Comparison of ENCODE assay signal across 15 cellular contexts in the genomic region with DNA sequence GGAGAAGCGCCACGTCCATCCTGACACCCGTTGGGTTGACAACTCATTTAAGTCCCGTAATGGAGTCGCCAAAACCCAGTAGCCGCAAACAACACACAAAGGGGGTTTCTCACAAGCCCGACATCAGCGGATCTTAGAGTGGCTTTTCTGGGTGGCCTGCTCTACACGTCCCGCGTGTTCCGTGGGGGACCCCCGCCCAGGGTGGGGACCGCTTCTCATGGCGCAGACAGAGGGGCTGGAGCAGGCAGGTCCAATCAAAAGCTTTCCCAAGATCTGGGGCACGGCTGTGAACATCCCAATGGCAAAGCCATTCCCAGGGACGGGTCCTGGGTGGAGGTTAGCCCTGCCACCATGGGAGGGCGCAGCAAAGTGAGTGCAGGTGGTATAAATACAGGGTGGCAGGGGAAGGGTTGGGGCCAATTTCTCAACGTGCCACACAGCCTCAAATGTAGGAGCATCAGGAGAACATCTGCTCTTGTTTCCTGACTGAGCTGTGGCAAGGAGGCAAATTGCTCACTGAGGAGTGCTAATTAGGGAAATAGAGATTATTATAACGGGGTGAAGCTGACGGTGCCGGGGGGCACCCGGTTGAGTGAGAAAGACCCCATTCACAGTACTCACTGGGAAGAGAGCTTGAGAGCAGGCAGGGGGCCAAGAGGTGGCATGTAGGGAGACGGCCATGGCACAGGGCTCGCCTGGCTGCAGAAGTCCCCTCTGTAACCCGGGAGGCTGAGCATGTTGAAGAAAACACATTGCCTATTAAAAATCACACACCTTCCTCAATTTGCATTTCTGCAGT.
DNase-seq lines count a peak whose midpoint lies in the region; ATAC-seq and TF ChIP-seq lines count a peak whose summit lies in the region.
"Had no signal": no experiment of that assay in that cellular context is flagged by ENCODE, and none has a peak within 500 bp of the region (broad histone marks: within the 10 kb centered on the region; RNA-seq: fewer than 3 reads in every experiment).

No MANE protein-coding gene starts in this region.

- H3K27ac ChIP-seq in H9 (ENCODE audit: insufficient read length, low read depth, low read length) (no peak overlapping the region), uterus (no peak overlapping the region)
- H3K27ac ChIP-seq: A549, C4-2B had no signal

- H3K27me3 Mint-ChIP-seq in H9 (ENCODE audit: low read depth) = peaks cover 20% of the 10 kb centered on the region
- H3K27me3 Mint-ChIP-seq in osteocyte (ENCODE audit: unreplicated experiment) = peaks cover 5% of the 10 kb centered on the region

- H2AK5ac ChIP-seq in H9 (ENCODE audit: insufficient read length, low read length) = no peak overlapping the region

- H3K36me3 Mint-ChIP-seq in H9 (ENCODE audit: insufficient read depth in 1 of 3, low read depth in 3 of 3) (no peaks in the 10 kb centered on the region), osteocyte (ENCODE audit: unreplicated experiment) (no peaks in the 10 kb centered on the region)
- H3K36me3 Mint-ChIP-seq: CD4-positive, alpha-beta memory T cell had no signal

- peaks cover 10 to 19% of the 10 kb centered on the region in 2 experiments for H3K4me1 Mint-ChIP-seq in H9
- H3K4me1 Mint-ChIP-seq in osteocyte (ENCODE audit: unreplicated experiment) = peaks cover 2% of the 10 kb centered on the region
- H3K4me1 Mint-ChIP-seq: CD4-positive, alpha-beta memory T cell had no signal

- H3K4me3 Mint-ChIP-seq in H9 (no peak overlapping the region), osteocyte (ENCODE audit: unreplicated experiment) (no peak overlapping the region)
- H3K4me3 Mint-ChIP-seq: CD4-positive, alpha-beta memory T cell; GM23338 had no signal

- H4K20me1 ChIP-seq in H9 (ENCODE audit: control insufficient read depth, insufficient read depth, insufficient read length) = no peaks in the 10 kb centered on the region

- no CpG with 5 or more reads among the region's 26 CpGs for WGBS in H9 (ENCODE audit: extremely low coverage, insufficient read length, low lambda C conversion rate)

- H3K18ac ChIP-seq in H9 (ENCODE audit: insufficient read length, low read depth, low read length) = no peak overlapping the region

- H3K9me3 Mint-ChIP-seq in H9 = no peaks in the 10 kb centered on the region; a peak in 1 of 5 replicates
- H3K9me3 Mint-ChIP-seq in osteocyte (ENCODE audit: unreplicated experiment) = no peaks in the 10 kb centered on the region

- peak overlapping the region; percentile 40; the same call in 1 of the 2 replicates for H3K14ac ChIP-seq in H9 (ENCODE audit: insufficient read depth, low read length)

- H3K23me2 ChIP-seq in H9 (ENCODE audit: insufficient read length, low read depth, low read length, poor library complexity, severe bottlenecking) = peaks cover 3% of the 10 kb centered on the region

- H3K23ac ChIP-seq in H9 (ENCODE audit: insufficient read length, low read depth, low read length) = no peak overlapping the region

- H2BK15ac ChIP-seq in H9 (ENCODE audit: low read depth, low read length) = no peak overlapping the region

- no peak overlapping the region for H3K4me3 ChIP-seq in uterus
- H3K4me3 ChIP-seq: A549, GM23338 had no signal

- no peak for DNase-seq in H9
- DNase-seq in NCI-H1694 (lab: John Stamatoyannopoulos, UW) = peak; percentile 63
- peak; percentile 22 for DNase-seq in left lobe of liver (ENCODE audit: low spot score)
- peak; percentile 71 for DNase-seq in osteocyte (ENCODE audit: extremely low spot score, unreplicated experiment)
- DNase-seq in uterus = no peak
- DNase-seq: BE2C; CD4-positive, alpha-beta memory T cell; DMS153; DMS79 treated with DMSO at 0.1 percent for 48 hours; EL; H7 had no signal

- no peak overlapping the region for H2AFZ ChIP-seq in H9 (ENCODE audit: low read length)
- H2AFZ ChIP-seq: GM23338 had no signal

- no peak for ATAC-seq in left lobe of liver
- ATAC-seq in HG03354 (IDR thresholded peaks at IDR 0.05; ENCODE audit: poor library complexity, severe bottlenecking, unreplicated experiment) = no peak
- ATAC-seq: A549, GM23338 had no signal

- H3K9me3 ChIP-seq in H9 (ENCODE audit: control insufficient read depth, low read depth, low read length) (no peaks in the 10 kb centered on the region), uterus (no peaks in the 10 kb centered on the region)
- H3K9me3 ChIP-seq: A549 had no signal

- no peaks in the 10 kb centered on the region for H3K79me2 ChIP-seq in H9 (ENCODE audit: insufficient read depth, low read length)

- H3K27ac Mint-ChIP-seq in H9 = no peak overlapping the region
- H3K27ac Mint-ChIP-seq in osteocyte (ENCODE audit: unreplicated experiment) = no peak overlapping the region
- H3K27ac Mint-ChIP-seq: GM23338 had no signal

- no peak overlapping the region for H2BK120ac ChIP-seq in H9 (ENCODE audit: low read depth, low read length, poor library complexity, severe bottlenecking)

- intact Hi-C loops in uterus (cut with DNase I; ENCODE audit: low total_unique reads) = no loop called here

- TF ChIP-seq POLR2A in uterus (IDR thresholded peaks at IDR 0.05) = no peak

- no peak overlapping the region for H2BK12ac ChIP-seq in H9 (ENCODE audit: insufficient read length, low read depth, low read length)

- H3K4me1 ChIP-seq in H9 (ENCODE audit: insufficient read depth, low read length) (no peaks in the 10 kb centered on the region), uterus (no peaks in the 10 kb centered on the region)
- H3K4me1 ChIP-seq: A549, BE2C had no signal

- no peak for TF ChIP-seq CTCF in H9 (conservative IDR thresholded peaks at IDR 0.05)
- no peak for TF ChIP-seq CTCF in osteocyte (IDR thresholded peaks at IDR 0.05)
- no peak for TF ChIP-seq CTCF in uterus (IDR thresholded peaks at IDR 0.05)

- H3K36me3 ChIP-seq in uterus = no peaks in the 10 kb centered on the region
- H3K36me3 ChIP-seq: BE2C had no signal

- H3K4me2 ChIP-seq in H9 (ENCODE audit: insufficient read depth, insufficient read length, low read length) = no peak overlapping the region
- H3K4me2 ChIP-seq: A549, GM23338 had no signal

- H2BK20ac ChIP-seq in H9 (ENCODE audit: low read depth, low read length, poor library complexity, severe bottlenecking) = no peak overlapping the region

- H3K9ac ChIP-seq in H9 (ENCODE audit: extremely low read depth, insufficient read length, low read length) = no peak overlapping the region

- no peak overlapping the region for H3K4ac ChIP-seq in H9 (ENCODE audit: low read depth, low read length)

- H4K91ac ChIP-seq in H9 (ENCODE audit: insufficient read length, low read depth, low read length) = no peak overlapping the region

- H3K79me1 ChIP-seq in H9 (ENCODE audit: insufficient read depth, low read depth, low read length, poor library complexity, severe bottlenecking) = no peaks in the 10 kb centered on the region

- H3K27me3 ChIP-seq in H9 (ENCODE audit: insufficient read depth, low read length) (no peaks in the 10 kb centered on the region), uterus (no peaks in the 10 kb centered on the region)
- H3K27me3 ChIP-seq: BE2C had no signal

- no peak overlapping the region for H3K56ac ChIP-seq in H9 (ENCODE audit: insufficient read length, low read depth, low read length)

- H3T11ph ChIP-seq in H9 (ENCODE audit: low read length) = no peak overlapping the region

- no peak overlapping the region for H4K5ac ChIP-seq in H9 (ENCODE audit: insufficient read length, low read depth, low read length)

- no peak overlapping the region for H4K8ac ChIP-seq in H9 (replicated peaks; ENCODE audit: insufficient read length, low read depth, low read length)

- no peak overlapping the region for H2BK5ac ChIP-seq in H9 (ENCODE audit: insufficient read length, low read length)

Comparison
In these comparisons a context has a peak if more than half of its experiments do, and no peak if none do; other contexts are left out.
1. DNase-seq: peak in NCI-H1694 (single experiment), left lobe of liver (single experiment) and osteocyte (single experiment); none in H9 (single experiment) and uterus (0 of 2).